Comparison of ENCODE assay signal across 22 cellular contexts in genomic region chr9:14148501-14149103, GRCh38.
DNase-seq lines count a peak whose midpoint lies in the region; ATAC-seq, FAIRE-seq and TF ChIP-seq lines count a peak whose summit lies in the region.
"Had no signal": no experiment of that assay in that cellular context is flagged by ENCODE, and none has a peak within 500 bp of the region (broad histone marks: within the 10 kb centered on the region; RNA-seq: fewer than 3 reads in every experiment).

No MANE protein-coding gene starts in this region.

- H3K36me3 ChIP-seq in MG63 (peaks cover 46% of the 10 kb centered on the region), bronchial epithelial cell (ENCODE audit: control insufficient read depth, insufficient read depth, low read length) (no peaks in the 10 kb centered on the region)
- H3K36me3 ChIP-seq: SJSA1 had no signal

- POLR2A ChIA-PET in A549 (lab: Yijun Ruan, JAX) = no interaction called here

- TF ChIP-seq RAD21 in A549 (conservative IDR thresholded peaks at IDR 0.05 in 1 of 2, IDR thresholded peaks at IDR 0.05 in 1 of 2) = no peak

- CTCF ChIA-PET in A549 (lab: Yijun Ruan, JAX) = interaction anchor here (1.0 kb wide), 1 partner anchor 9 kb away, joined by 3 read pairs; no protein-coding TSS in a partner anchor

- H3K4me1 ChIP-seq in A549 = peaks cover 17% of the 10 kb centered on the region
- peaks cover 7% of the 10 kb centered on the region for H3K4me1 ChIP-seq in foreskin keratinocyte
- H3K4me1 ChIP-seq: Peyer's patch, SJSA1 had no signal

- FAIRE-seq in A549 (lab: Jason Lieb, UNC) (peak; percentile 76), bronchial epithelial cell (lab: Jason Lieb, UNC) (no peak)
- FAIRE-seq: D721Med had no signal

- TF ChIP-seq POLR2A in A549 (IDR thresholded peaks at IDR 0.05; ENCODE audit: low read length) = no peak

- H3K27ac ChIP-seq in A549 (peak overlapping the region; percentile 9 to 56; a peak in 3 of 6 replicates), foreskin keratinocyte (peak overlapping the region; percentile 54), dorsolateral prefrontal cortex (no peak overlapping the region)
- H3K27ac ChIP-seq: KMS-11, Peyer's patch, SJSA1 had no signal

- intact Hi-C loops in dorsolateral prefrontal cortex (cut with DNase I) = no loop called here

- DNase-seq in A549 (ENCODE audit: low read depth in 1 of 2, low spot score in 1 of 2) (no peak), MG63 (peak; percentile 72), bronchial epithelial cell (ENCODE audit: low read depth) (peak; percentile 42), foreskin keratinocyte (peak in 1 of 2 donors; percentile 34), DMS153 (lab: John Stamatoyannopoulos, UW) (no peak), dorsolateral prefrontal cortex (no peak)
- DNase-seq in stimulated activated CD4-positive, alpha-beta T cell treated with anti-CD3 and anti-CD28 coated beads, Interleukin-4, amount 100 ng/mL, for 4 hours = no peak
- DNase-seq: BE2C; EL; GF-D8; MV-4-11; NCI-H1105 treated with DMSO at 0.1 percent for 48 hours; NCI-H2029 treated with DMSO at 0.1 percent for 48 hours; NCI-H510A treated with DMSO at 0.1 percent for 48 hours; NCI-H748 treated with DMSO at 0.1 percent for 48 hours; NK-92 treated with Interleukin-12 subunit alpha and Interleukin-12 subunit beta, amount 100 ng/mL, for 24 hours; Peyer's patch had no signal

- 70% methylated on average over 3 of the region's 3 CpGs for WGBS in A549 (ENCODE audit: missing lambda C conversion rate)

- TF ChIP-seq CTCF in A549 (IDR thresholded peaks at IDR 0.05) (no peak), bronchial epithelial cell (IDR thresholded peaks at IDR 0.05; ENCODE audit: insufficient read depth, low read length, severe bottlenecking) (no peak), foreskin keratinocyte (conservative IDR thresholded peaks at IDR 0.05) (no peak), dorsolateral prefrontal cortex (IDR thresholded peaks at IDR 0.05 in 54 of 56, conservative IDR thresholded peaks at IDR 0.05 in 2 of 56; ENCODE audit: low read depth in 1 of 56, partially characterized antibody in 56 of 56) (no peak)

- H3K9me3 ChIP-seq in A549 (no peaks in the 10 kb centered on the region), MG63 (no peaks in the 10 kb centered on the region)
- H3K9me3 ChIP-seq: BE2C, Peyer's patch, SJSA1 had no signal

- no peaks in the 10 kb centered on the region for H3K27me3 ChIP-seq in MG63
- no peaks in the 10 kb centered on the region for H3K27me3 ChIP-seq in bronchial epithelial cell (ENCODE audit: control insufficient read depth, insufficient read depth, low read length)
- H3K27me3 ChIP-seq in foreskin keratinocyte = no peaks in the 10 kb centered on the region
- no peaks in the 10 kb centered on the region for H3K27me3 ChIP-seq in dorsolateral prefrontal cortex
- H3K27me3 ChIP-seq: BE2C, Peyer's patch, SJSA1 had no signal

- H3K4me2 ChIP-seq in A549 = peak overlapping the region; percentile 2; the same call in 1 of the 3 replicates
- H3K4me2 ChIP-seq: KMS-11 had no signal

- ATAC-seq in A549 (peak in 1 of 2 experiments; percentile 48; a peak in 1 of 6 replicates), foreskin keratinocyte (peak; percentile 83), HG03439 (IDR thresholded peaks at IDR 0.05; ENCODE audit: unreplicated experiment) (no peak)
- ATAC-seq: Right ventricle myocardium inferior had no signal

- H3K4me3 ChIP-seq in A549 (no peak overlapping the region), MG63 (no peak overlapping the region), bronchial epithelial cell (ENCODE audit: low read depth, low read length) (no peak overlapping the region), dorsolateral prefrontal cortex (no peak overlapping the region)
- H3K4me3 ChIP-seq: Peyer's patch, SJSA1 had no signal

- TF ChIP-seq EP300 in A549 (IDR thresholded peaks at IDR 0.05) = no peak

TF ChIP-seq in A549, 52 proteins besides CTCF, POLR2A, EP300 and RAD21:
- TF ChIP-seq ZNF302 (CRISPR knock-in tag; IDR thresholded peaks at IDR 0.05) = no peak
- TF ChIP-seq HOXB13 (CRISPR knock-in tag; IDR thresholded peaks at IDR 0.05; ENCODE audit: low read depth) = no peak
- peak; percentile 84 for TF ChIP-seq MAFK (IDR thresholded peaks at IDR 0.05; ENCODE audit: partially characterized antibody)
- TF ChIP-seq FOSL2 (IDR thresholded peaks at IDR 0.05) = no peak
- TF ChIP-seq FOSL2 (CRISPR knock-in tag; IDR thresholded peaks at IDR 0.05) = 0 out of 2 replicates have a peak, but pooled peaks have one; percentile 5

Comparison
In these comparisons a context has a peak if more than half of its experiments do, and no peak if none do; other contexts are left out.
1. DNase-seq: peak in MG63 (single experiment) and bronchial epithelial cell (single experiment); none in A549 (0 of 2), DMS153 (single experiment), stimulated activated CD4-positive, alpha-beta T cell treated with anti-CD3 and anti-CD28 coated beads, Interleukin-4, amount 100 ng/mL, for 4 hours (0 of 2) and dorsolateral prefrontal cortex (0 of 10).
2. H3K27ac ChIP-seq: peak in A549 (2 of 2) and foreskin keratinocyte (single experiment); none in dorsolateral prefrontal cortex (0 of 59).